ENCODE assay signal across 22 cellular contexts in the genomic region with DNA sequence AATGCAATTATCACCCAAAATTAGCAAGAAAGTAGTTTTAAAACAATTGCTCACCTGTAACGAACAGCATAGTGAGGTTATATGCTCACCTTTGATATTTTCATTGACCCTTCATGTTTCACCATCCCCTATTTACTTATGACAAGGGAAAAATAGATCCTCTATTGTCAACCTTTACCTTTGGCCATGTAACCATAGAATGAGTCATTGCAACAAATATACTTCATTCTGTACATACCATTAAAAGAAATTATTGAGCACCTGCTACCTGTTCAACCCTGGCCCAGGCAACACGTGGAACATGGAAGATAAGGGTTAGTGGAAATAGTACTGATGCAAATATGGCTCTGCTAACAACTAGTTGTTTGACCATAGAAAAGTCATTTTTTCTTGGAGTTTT. TPM values are rescaled to one million over a fixed set of nuclear protein-coding genes. Genes with fewer than 3 reads are reported as not detected.
DNase-seq lines count a peak whose midpoint lies in the region; ATAC-seq, FAIRE-seq and TF ChIP-seq lines count a peak whose summit lies in the region.
"Had no signal": no experiment of that assay in that cellular context is flagged by ENCODE, and none has a peak within 500 bp of the region (broad histone marks: within the 10 kb centered on the region; RNA-seq: fewer than 3 reads in every experiment).

No MANE protein-coding gene starts in this region.

- peaks cover 6% of the 10 kb centered on the region for H3K9me3 Mint-ChIP-seq in type B pancreatic cell

- POLR2A ChIA-PET in HepG2 (lab: Yijun Ruan, JAX) = no interaction called here

- no peak overlapping the region for H2AFZ ChIP-seq in HepG2 (ENCODE audit: low read length)
- H2AFZ ChIP-seq: GM23248 had no signal

- H3K79me2 ChIP-seq in HepG2 (ENCODE audit: insufficient read depth, low read length) = no peaks in the 10 kb centered on the region

- peak; percentile 1 for DNase-seq in HepG2 (ENCODE audit: low spot score)
- DNase-seq in right lobe of liver = no peak
- peak; percentile 5 for DNase-seq in NCI-H1417 treated with DMSO at 0.1 percent for 48 hours (lab: John Stamatoyannopoulos, UW)
- peak; percentile 63 for DNase-seq in NCI-H748 treated with DMSO at 0.1 percent for 48 hours (lab: John Stamatoyannopoulos, UW)
- no peak for DNase-seq in type B pancreatic cell (ENCODE audit: extremely low spot score, unreplicated experiment)
- no peak for DNase-seq in NK-92 treated with Interleukin-12 subunit alpha and Interleukin-12 subunit beta, amount 100 ng/mL, for 24 hours (lab: John Stamatoyannopoulos, UW)
- DNase-seq in GDM1 (lab: John Stamatoyannopoulos, UW) = no peak
- no peak for DNase-seq in heart left ventricle
- DNase-seq: DND-41, GM23248, NCI-H345, NCI-H82, Peyer's patch, SK-N-SH, T-cell, T-helper 9 cell had no signal

- no peak overlapping the region for H3K4me2 ChIP-seq in HepG2 (ENCODE audit: low read depth, low read length)
- H3K4me2 ChIP-seq: SK-N-SH had no signal

- in situ Hi-C loops in HepG2 (cut with HindIII; ENCODE audit: extremely low pct_ligation_motif_present, low pct_unique_long_range_greater_than_20kb) = no loop called here

- H3K36me3 Mint-ChIP-seq in type B pancreatic cell = no peaks in the 10 kb centered on the region
- H3K36me3 Mint-ChIP-seq: T-cell had no signal

- intact Hi-C loops in HepG2 (cut with micrococcal nuclease; ENCODE audit: unreplicated experiment) = no loop called here
- intact Hi-C loops in right lobe of liver (cut with DNase I) = no loop called here
- intact Hi-C loops in heart left ventricle (cut with DNase I) = no loop called here

- no peak for TF ChIP-seq CTCF in HepG2 (CRISPR knock-in tag; IDR thresholded peaks at IDR 0.05)
- TF ChIP-seq CTCF in right lobe of liver (IDR thresholded peaks at IDR 0.05) = no peak
- no peak for TF ChIP-seq CTCF in type B pancreatic cell (conservative IDR thresholded peaks at IDR 0.05)
- no peak for TF ChIP-seq CTCF in heart left ventricle (IDR thresholded peaks at IDR 0.05)

- H3K27me3 ChIP-seq in HepG2 (ENCODE audit: control insufficient read depth in 1 of 2, insufficient read depth in 2 of 2, low read length in 2 of 2) (no peaks in the 10 kb centered on the region), right lobe of liver (no peaks in the 10 kb centered on the region), heart left ventricle (no peaks in the 10 kb centered on the region)
- H3K27me3 ChIP-seq: Peyer's patch had no signal

- peak overlapping the region; percentile 68 for H3K27ac Mint-ChIP-seq in type B pancreatic cell
- H3K27ac Mint-ChIP-seq: T-cell had no signal

- 0% methylated on average over 2 of the region's 2 CpGs for WGBS in HepG2 (ENCODE audit: low lambda C conversion rate)
- 28% methylated on average over 2 of the region's 2 CpGs for WGBS in right lobe of liver (ENCODE audit: insufficient coverage, low coverage, low lambda C conversion rate, missing lambda C conversion rate)
- WGBS in heart left ventricle, 4 donors = 69 to 79% (median 76%) methylated on average over 2 of the region's 2 CpGs

- no peak overlapping the region for H3K4me3 ChIP-seq in HepG2 (replicated peaks in 1 of 3; ENCODE audit: insufficient read depth in 1 of 3, low read depth in 2 of 3, low read length in 3 of 3)
- no peak overlapping the region for H3K4me3 ChIP-seq in right lobe of liver
- no peak overlapping the region for H3K4me3 ChIP-seq in heart left ventricle
- H3K4me3 ChIP-seq: GM12878, GM23248, K562, Peyer's patch had no signal

- H3K4me1 Mint-ChIP-seq in type B pancreatic cell (ENCODE audit: unreplicated experiment) = peaks cover 31% of the 10 kb centered on the region
- H3K4me1 Mint-ChIP-seq: T-cell had no signal

- BruUV-seq in HepG2 (replicated peaks; lab: Mats Ljungman, UMichigan) = no TSS peak

- no peak for TF ChIP-seq RAD21 in HepG2 (CRISPR knock-in tag; IDR thresholded peaks at IDR 0.05)

- H3K4me1 ChIP-seq in HepG2 (ENCODE audit: insufficient read depth, low read length) (0 out of 2 replicates have a peak, but pooled peaks cover 6% of the 10 kb centered on the region), right lobe of liver (no peaks in the 10 kb centered on the region), heart left ventricle (no peaks in the 10 kb centered on the region)
- H3K4me1 ChIP-seq: Peyer's patch had no signal

- no peaks in the 10 kb centered on the region for H3K9me3 ChIP-seq in HepG2 (ENCODE audit: low read length)
- H3K9me3 ChIP-seq in right lobe of liver = no peaks in the 10 kb centered on the region
- peaks cover 0 to 8% (median 0%) of the 10 kb centered on the region in 12 donors for H3K9me3 ChIP-seq in heart left ventricle
- H3K9me3 ChIP-seq: Peyer's patch, SK-N-SH had no signal

- H3K27me3 Mint-ChIP-seq in type B pancreatic cell = no peaks in the 10 kb centered on the region
- H3K27me3 Mint-ChIP-seq: T-cell had no signal

- CTCF ChIA-PET in HepG2 (lab: Yijun Ruan, JAX; ENCODE audit: low intra/inter-chr PET ratio, low total read pairs) = no interaction called here

- H3K36me3 ChIP-seq in HepG2 (replicated peaks in 1 of 2; ENCODE audit: control insufficient read depth in 1 of 2, insufficient read depth in 2 of 2, low read length in 2 of 2) (no peaks in the 10 kb centered on the region), right lobe of liver (no peaks in the 10 kb centered on the region), heart left ventricle (no peaks in the 10 kb centered on the region)
- H3K36me3 ChIP-seq: Peyer's patch had no signal

- TF ChIP-seq POLR2A in HepG2 (IDR thresholded peaks at IDR 0.05; ENCODE audit: insufficient read depth in 1 of 2, low read depth in 2 of 2, low read length in 2 of 2) (no peak), right lobe of liver (IDR thresholded peaks at IDR 0.05) (no peak), heart left ventricle (IDR thresholded peaks at IDR 0.05) (no peak)

- H3K27ac ChIP-seq in HepG2 (ENCODE audit: extremely low read length, insufficient read depth, low read length) (no peak overlapping the region), right lobe of liver (no peak overlapping the region), heart left ventricle (no peak overlapping the region)
- H3K27ac ChIP-seq: C4-2B, GM23248, HL-60, Peyer's patch had no signal

- TF ChIP-seq EP300 in HepG2 (IDR thresholded peaks at IDR 0.05; ENCODE audit: low read depth in 2 of 2, low read length in 2 of 2) = no peak
- TF ChIP-seq EP300 in HepG2 (CRISPR knock-in tag; IDR thresholded peaks at IDR 0.05; ENCODE audit: borderline replicate concordance) = no peak

- no peak overlapping the region for H3K4me3 Mint-ChIP-seq in type B pancreatic cell
- H3K4me3 Mint-ChIP-seq: T-cell had no signal

- no peak for FAIRE-seq in HepG2 (lab: Jason Lieb, UNC)
- FAIRE-seq: GM12878, K562 had no signal

- H4K20me1 ChIP-seq in HepG2 (ENCODE audit: insufficient read depth, low read length) = no peaks in the 10 kb centered on the region

- ATAC-seq in HepG2 (no peak), right lobe of liver (no peak), heart left ventricle (no peak)
- ATAC-seq: GM12878, HCT116, K562, Right ventricle myocardium inferior, T-cell had no signal

- no peak overlapping the region for H3K9ac ChIP-seq in HepG2 (ENCODE audit: insufficient read depth, low read depth, low read length)
- H3K9ac ChIP-seq: GM23248, SK-N-SH had no signal

TF ChIP-seq in HepG2, 621 proteins besides CTCF, POLR2A, EP300 and RAD21 (continues in another document):
- no peak for TF ChIP-seq ZNF652 (CRISPR knock-in tag; IDR thresholded peaks at IDR 0.05; ENCODE audit: borderline replicate concordance, low read depth)
- TF ChIP-seq FOXK2 (IDR thresholded peaks at IDR 0.05) = no peak
- no peak for TF ChIP-seq NFYC (CRISPR knock-in tag; IDR thresholded peaks at IDR 0.05)
- TF ChIP-seq HBP1 (CRISPR knock-in tag; IDR thresholded peaks at IDR 0.05; ENCODE audit: low read depth) = no peak
- no peak for TF ChIP-seq ZSCAN31 (CRISPR knock-in tag; IDR thresholded peaks at IDR 0.05; ENCODE audit: low read depth)

RNA-seq across cellular contexts. Expression of gene LSAMP, which starts 20.2 kb away (rescaled TPM):
- total RNA-seq in HepG2 (2016; rRNA removed; fragmentation: Illumina TruSeq; extraction: Trizol) (not detected in 2 replicates), right lobe of liver (under 1 TPM in 5 of 6 experiments, not detected in 1; under 0.01 to 0.22 (median 0.12) TPM), type B pancreatic cell (ENCODE audit: low replicate concordance) (17.0 and 64.9 TPM in 2 replicates), heart left ventricle (10 to 100 TPM in 5 of 9 donors, 1 to 10 TPM in 4; 4.5 to 52.3 (median 13.7) TPM)
- not detected in 2 replicates for total RNA-seq in HepG2 (2016; cell fraction: cytosol; rRNA removed; fragmentation: Illumina TruSeq; extraction: Trizol; ENCODE audit: low read depth)
- not detected in 2 replicates for total RNA-seq in HepG2 (2016; cell fraction: insoluble cytoplasmic fraction; rRNA removed; fragmentation: Illumina TruSeq; extraction: Trizol)
- total RNA-seq in HepG2 (2016; cell fraction: membrane; rRNA removed; fragmentation: Illumina TruSeq; extraction: Trizol) = not detected in 2 replicates
- not detected in 2 replicates for total RNA-seq in HepG2 (2016; cell fraction: nucleus; rRNA removed; fragmentation: Illumina TruSeq; extraction: Trizol)
- polyA plus RNA-seq in HepG2 (2011; rRNA removed) (not detected in 2 replicates), heart left ventricle (1 to 10 TPM; 1.6 to 6.5 TPM)
- not detected in 2 replicates for polyA plus RNA-seq in HepG2 (2011; cell fraction: cytosol; rRNA removed)
- polyA plus RNA-seq in HepG2 (2011; cell fraction: nucleus; rRNA removed) = not detected in 2 replicates
- polyA plus RNA-seq in HepG2 (2012) = 0.05 and 0.12 TPM in 2 replicates
- polyA plus RNA-seq in HepG2 (2016; cell fraction: cytosol; fragmentation: Illumina TruSeq; extraction: Trizol; ENCODE audit: low read depth) = not detected in 2 replicates
- polyA plus RNA-seq in HepG2 (2016; cell fraction: insoluble cytoplasmic fraction; fragmentation: Illumina TruSeq; extraction: Trizol; ENCODE audit: low read depth) = not detected in 2 replicates
- polyA plus RNA-seq in HepG2 (2016; cell fraction: membrane; fragmentation: Illumina TruSeq; extraction: Trizol; ENCODE audit: low read depth) = not detected in 2 replicates
- not detected in 2 replicates for polyA plus RNA-seq in HepG2 (2016; cell fraction: nucleus; fragmentation: Illumina TruSeq; extraction: Trizol; ENCODE audit: insufficient read depth, low read depth)
- 0.02 and 0.20 TPM in 2 replicates for polyA minus RNA-seq in HepG2 (2011; rRNA and poly(A)+ RNA removed; ENCODE audit: low replicate concordance)
- polyA minus RNA-seq in HepG2 (2011; cell fraction: cytosol; rRNA and poly(A)+ RNA removed) = not detected in 2 replicates
- under 0.01 and 0.13 TPM in 2 replicates for polyA minus RNA-seq in HepG2 (2011; cell fraction: nucleus; rRNA and poly(A)+ RNA removed)

Comparison
In these comparisons a context has a peak if more than half of its experiments do, and no peak if none do; other contexts are left out.
1. DNase-seq: peak in HepG2 (single experiment), NCI-H1417 treated with DMSO at 0.1 percent for 48 hours (single experiment) and NCI-H748 treated with DMSO at 0.1 percent for 48 hours (single experiment); none in right lobe of liver (0 of 3), type B pancreatic cell (single experiment), NK-92 treated with Interleukin-12 subunit alpha and Interleukin-12 subunit beta, amount 100 ng/mL, for 24 hours (single experiment), GDM1 (single experiment) and heart left ventricle (0 of 5).
2. RNA of gene LSAMP, which starts 20.2 kb away (total RNA-seq): 17.0 to 64.9 TPM in type B pancreatic cell and 4.5 to 52.3 TPM in heart left ventricle; under 0.01 to 0.22 TPM in right lobe of liver and not detected in HepG2; every median in the first group is over 4 times any median in the second.